In the genomic region with DNA sequence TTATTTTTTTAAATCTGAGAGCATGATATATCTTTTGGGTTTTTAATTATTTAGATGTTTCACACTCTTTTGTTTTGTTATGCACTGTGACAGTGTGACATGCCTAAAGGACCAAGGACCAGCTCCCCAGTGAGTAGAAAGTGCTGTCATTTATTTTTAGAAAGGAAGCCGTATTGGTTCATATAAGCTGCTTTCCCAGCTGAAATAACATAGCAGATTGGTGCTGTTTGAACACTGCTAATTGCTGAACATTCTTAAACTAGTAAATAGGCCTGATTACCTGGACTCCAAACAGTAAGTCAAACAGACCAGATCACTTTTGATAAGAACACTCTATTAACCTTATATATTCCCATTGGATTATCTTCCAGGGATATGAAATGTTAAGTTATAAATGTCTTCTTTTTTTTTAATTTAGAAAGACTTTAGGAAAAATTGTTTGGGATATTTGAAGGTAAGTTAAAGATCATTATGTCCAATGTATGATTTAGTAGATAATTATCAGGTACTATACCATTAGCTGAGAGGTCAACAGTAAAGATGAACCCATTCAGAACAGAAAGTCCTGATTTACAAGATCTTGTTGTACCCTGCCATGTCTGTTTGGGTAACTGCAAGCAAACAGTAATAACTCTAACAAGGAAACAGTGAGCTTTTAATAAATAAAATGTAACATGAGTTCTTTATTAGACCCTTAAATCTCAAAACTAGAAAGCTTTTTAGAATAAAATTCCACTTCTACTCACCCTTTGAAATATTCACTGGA, we compare ENCODE assay signal across 30 cellular contexts. TPM values are rescaled to one million over a fixed set of nuclear protein-coding genes. Genes with fewer than 3 reads are reported as not detected.
DNase-seq lines count a peak whose midpoint lies in the region; ATAC-seq, FAIRE-seq and TF ChIP-seq lines count a peak whose summit lies in the region.
"Had no signal": no experiment of that assay in that cellular context is flagged by ENCODE, and none has a peak within 500 bp of the region (broad histone marks: within the 10 kb centered on the region; RNA-seq: fewer than 3 reads in every experiment).

No MANE protein-coding gene starts in this region.

- H3K4me1 ChIP-seq in cardiac muscle cell (ENCODE audit: low read depth), result peaks cover 35% of the 10 kb centered on the region
- no peaks in the 10 kb centered on the region for H3K4me1 ChIP-seq in right cardiac atrium (ENCODE audit: control insufficient read depth, insufficient read depth, low read length)
- peaks cover 1% of the 10 kb centered on the region for H3K4me1 ChIP-seq in astrocyte (ENCODE audit: insufficient read depth, low read length)
- H3K4me1 ChIP-seq in tibial artery, result peaks cover 0 to 40% (median 11%) of the 10 kb centered on the region in 4 donors
- H3K4me1 ChIP-seq in neural progenitor cell, result no peaks in the 10 kb centered on the region

- no peak overlapping the region for H3K27ac Mint-ChIP-seq in astrocyte (ENCODE audit: unreplicated experiment)
- no peak overlapping the region for H3K27ac Mint-ChIP-seq in neural progenitor cell
- H3K27ac Mint-ChIP-seq in effector memory CD8-positive, alpha-beta T cell, result no peak overlapping the region
- H3K27ac Mint-ChIP-seq: B cell; CD8-positive, alpha-beta memory T cell had no signal

- H3K79me2 ChIP-seq in astrocyte (ENCODE audit: insufficient read depth, low read length) (no peaks in the 10 kb centered on the region), neural progenitor cell (ENCODE audit: low read depth) (no peaks in the 10 kb centered on the region)

- H4K20me1 ChIP-seq in astrocyte (ENCODE audit: insufficient read depth, low read length) (no peaks in the 10 kb centered on the region), neural progenitor cell (ENCODE audit: low read depth) (no peaks in the 10 kb centered on the region)

- H3K4me2 ChIP-seq in astrocyte (ENCODE audit: low read length), result no peak overlapping the region
- H3K4me2 ChIP-seq in neural progenitor cell, result no peak overlapping the region

- FAIRE-seq in astrocyte (lab: Jason Lieb, UNC), result peak; percentile 26
- FAIRE-seq: G401.6, H54 had no signal

- no peak overlapping the region for H3K4me3 Mint-ChIP-seq in astrocyte (ENCODE audit: unreplicated experiment)
- H3K4me3 Mint-ChIP-seq in neural progenitor cell, result no peak overlapping the region
- no peak overlapping the region for H3K4me3 Mint-ChIP-seq in effector memory CD8-positive, alpha-beta T cell
- H3K4me3 Mint-ChIP-seq: activated T-cell treated with anti-CD3 and anti-CD28 coated beads, Interleukin-2, amount 50 U/mL, for 4 hours; B cell; CD8-positive, alpha-beta memory T cell had no signal

- 25% methylated on average over 1 of the region's 1 CpG for WGBS in right cardiac atrium

- no peaks in the 10 kb centered on the region for H3F3A ChIP-seq in neural progenitor cell (ENCODE audit: low read depth)

- H3K9ac ChIP-seq in astrocyte (ENCODE audit: low read length) (no peak overlapping the region), neural progenitor cell (no peak overlapping the region)

- H3K27ac ChIP-seq in cardiac muscle cell (peak overlapping the region; percentile 40), right cardiac atrium (ENCODE audit: low read length) (no peak overlapping the region), astrocyte (ENCODE audit: low read depth, low read length) (no peak overlapping the region), tibial artery (peak overlapping the region; percentile 44 to 75), neural progenitor cell (no peak overlapping the region)
- H3K27ac ChIP-seq: thyroid gland had no signal

- DNase-seq in cardiac muscle cell (ENCODE audit: low read depth in 1 of 2, low spot score in 1 of 2) (peak in 1 of 2 donors; percentile 17), right cardiac atrium (no peak), astrocyte (ENCODE audit: low read depth) (no peak), left lobe of liver (ENCODE audit: low spot score) (no peak), tibial artery (no peak), neural progenitor cell (ENCODE audit: low spot score) (no peak), kidney tubule cell (ENCODE audit: low spot score) (no peak)
- no peak for DNase-seq in effector memory CD8-positive, alpha-beta T cell
- DNase-seq: activated CD4-positive, alpha-beta T cell treated with anti-CD3 and anti-CD28 coated beads, Interleukin-2, amount 50 U/mL, for 1 hour; activated gamma-delta T cell treated with Interleukin-2 at 50 U/mL for 16 hours; activated T-cell treated with anti-CD3 and anti-CD28 coated beads, Interleukin-2, amount 50 U/mL, for 4 hours; CD8-positive, alpha-beta memory T cell; cerebellar nuclear complex; DMS53; glutamatergic neuron; IMR-90; kidney; NCI-H1092; NCI-H2029 treated with DMSO at 0.1 percent for 48 hours; NCI-H2227 treated with DMSO at 0.1 percent for 48 hours; NCI-H82; OCI-M1; posterior cingulate gyrus; stimulated activated naive CD8-positive, alpha-beta T cell treated with anti-CD3 and anti-CD28 coated beads, Interleukin-15, Interleukin-2, amounts not matched to agents 100 U/mL and 50 U/mL, for 24 hours; SW 1271; T-helper 9 cell; thyroid gland had no signal

- ATAC-seq in right cardiac atrium (no peak), left lobe of liver (peak; percentile 5)
- ATAC-seq in effector memory CD8-positive, alpha-beta T cell (replicated peaks), result no peak
- ATAC-seq: activated T-cell treated with anti-CD3 and anti-CD28 coated beads, Interleukin-2, amount 50 U/mL, for 4 hours; stimulated activated naive CD8-positive, alpha-beta T cell treated with anti-CD3 and anti-CD28 coated beads, Interleukin-15, Interleukin-2, amounts not matched to agents 100 U/mL and 50 U/mL, for 24 hours had no signal

- TF ChIP-seq CTCF in cardiac muscle cell (IDR thresholded peaks at IDR 0.05; ENCODE audit: low read depth, low read length), result no peak
- TF ChIP-seq CTCF in astrocyte (IDR thresholded peaks at IDR 0.05; ENCODE audit: insufficient read depth, low read depth, low read length), result no peak
- no peak for TF ChIP-seq CTCF in tibial artery (IDR thresholded peaks at IDR 0.05)
- TF ChIP-seq CTCF in neural progenitor cell (IDR thresholded peaks at IDR 0.05), result no peak

- H3K4me3 ChIP-seq in cardiac muscle cell, result no peak overlapping the region
- no peak overlapping the region for H3K4me3 ChIP-seq in right cardiac atrium (ENCODE audit: low read length)
- no peak overlapping the region for H3K4me3 ChIP-seq in astrocyte (ENCODE audit: insufficient read depth, low read depth, low read length)
- H3K4me3 ChIP-seq in tibial artery, result no peak overlapping the region
- H3K4me3 ChIP-seq in neural progenitor cell, result no peak overlapping the region
- H3K4me3 ChIP-seq: thyroid gland had no signal

- H3K9me3 Mint-ChIP-seq in astrocyte (ENCODE audit: unreplicated experiment), result no peaks in the 10 kb centered on the region
- H3K9me3 Mint-ChIP-seq in neural progenitor cell, result no peaks in the 10 kb centered on the region
- no peaks in the 10 kb centered on the region for H3K9me3 Mint-ChIP-seq in effector memory CD8-positive, alpha-beta T cell
- H3K9me3 Mint-ChIP-seq: activated T-cell treated with anti-CD3 and anti-CD28 coated beads, Interleukin-2, amount 50 U/mL, for 4 hours; CD8-positive, alpha-beta memory T cell had no signal

- no peaks in the 10 kb centered on the region for H3K36me3 ChIP-seq in cardiac muscle cell
- no peaks in the 10 kb centered on the region for H3K36me3 ChIP-seq in astrocyte (ENCODE audit: insufficient read depth, low read length)
- no peaks in the 10 kb centered on the region for H3K36me3 ChIP-seq in tibial artery
- H3K36me3 ChIP-seq in neural progenitor cell, result no peaks in the 10 kb centered on the region
- H3K36me3 ChIP-seq: thyroid gland had no signal

- H3K27me3 ChIP-seq in cardiac muscle cell (no peaks in the 10 kb centered on the region), right cardiac atrium (ENCODE audit: control insufficient read depth, insufficient read depth) (no peaks in the 10 kb centered on the region), astrocyte (ENCODE audit: insufficient read depth, low read length) (no peaks in the 10 kb centered on the region), tibial artery (no peaks in the 10 kb centered on the region), neural progenitor cell (no peaks in the 10 kb centered on the region)
- H3K27me3 ChIP-seq: thyroid gland had no signal

- H3K9me3 ChIP-seq in cardiac muscle cell (ENCODE audit: low read depth), result no peaks in the 10 kb centered on the region
- H3K9me3 ChIP-seq in right cardiac atrium (ENCODE audit: control insufficient read depth, low read length), result no peaks in the 10 kb centered on the region
- H3K9me3 ChIP-seq in astrocyte (ENCODE audit: insufficient read depth, low read depth, low read length), result no peaks in the 10 kb centered on the region
- H3K9me3 ChIP-seq in tibial artery, result no peaks in the 10 kb centered on the region
- H3K9me3 ChIP-seq in neural progenitor cell (ENCODE audit: low read depth), result no peaks in the 10 kb centered on the region
- H3K9me3 ChIP-seq: thyroid gland had no signal

- intact Hi-C loops in right cardiac atrium (cut with DNase I), result no loop called here
- intact Hi-C loops in tibial artery (cut with DNase I; ENCODE audit: low total_unique reads), result no loop called here

- no peaks in the 10 kb centered on the region for H3K27me3 Mint-ChIP-seq in astrocyte (ENCODE audit: low read depth, unreplicated experiment)
- H3K27me3 Mint-ChIP-seq in neural progenitor cell (ENCODE audit: insufficient read depth, low read depth), result no peaks in the 10 kb centered on the region
- H3K27me3 Mint-ChIP-seq in effector memory CD8-positive, alpha-beta T cell, result peaks cover 0 to 7% of the 10 kb centered on the region in 2 donors

- H2AFZ ChIP-seq in astrocyte (ENCODE audit: low read depth, low read length), result no peak overlapping the region
- H2AFZ ChIP-seq in neural progenitor cell (replicated peaks), result no peak overlapping the region

- H3K36me3 Mint-ChIP-seq in astrocyte (ENCODE audit: low read depth, unreplicated experiment) (no peaks in the 10 kb centered on the region), neural progenitor cell (no peaks in the 10 kb centered on the region)
- no peaks in the 10 kb centered on the region for H3K36me3 Mint-ChIP-seq in effector memory CD8-positive, alpha-beta T cell (ENCODE audit: insufficient read depth)
- H3K36me3 Mint-ChIP-seq: CD8-positive, alpha-beta memory T cell had no signal

- H3K4me1 Mint-ChIP-seq in astrocyte (ENCODE audit: low read depth, unreplicated experiment), result peaks cover 20% of the 10 kb centered on the region
- H3K4me1 Mint-ChIP-seq in neural progenitor cell, result peaks cover 3% of the 10 kb centered on the region
- no peaks in the 10 kb centered on the region for H3K4me1 Mint-ChIP-seq in effector memory CD8-positive, alpha-beta T cell (ENCODE audit: low read depth in 2 of 2)
- H3K4me1 Mint-ChIP-seq: B cell; CD8-positive, alpha-beta memory T cell had no signal

RNA-seq across cellular contexts. Expression of a gene that starts 27.8 kb away (rescaled TPM):
- total RNA-seq in cardiac muscle cell, result 22.1 and 41.8 TPM in 2 replicates
- 18.7 and 36.7 TPM in 2 replicates for polyA plus RNA-seq in cardiac muscle cell
- total RNA-seq in right cardiac atrium, result 10 to 100 TPM; 31.3 to 75.9 (median 33.1) TPM
- polyA plus RNA-seq in right cardiac atrium, result 16.7 TPM
- 107 and 118 TPM in 2 replicates for total RNA-seq in astrocyte
- 76.4 TPM for total RNA-seq in left lobe of liver
- 9.3 and 14.2 TPM in 2 replicates for total RNA-seq in neural progenitor cell (ENCODE audit: low replicate concordance)

Comparison
In these comparisons a context has a peak if more than half of its experiments do, and no peak if none do; other contexts are left out.
1. H3K27ac ChIP-seq: peak in cardiac muscle cell (single experiment) and tibial artery (2 of 2); none in right cardiac atrium (single experiment), astrocyte (single experiment) and neural progenitor cell (single experiment).